Comparison of ENCODE assay signal across 8 cellular contexts in genomic region chr15:64825081-64825430, GRCh38. TPM values are rescaled to one million over a fixed set of nuclear protein-coding genes. Genes with fewer than 3 reads are reported as not detected.
DNase-seq lines count a peak whose midpoint lies in the region; ATAC-seq and TF ChIP-seq lines count a peak whose summit lies in the region.

No MANE protein-coding gene starts in this region.

- H3K4me2 ChIP-seq in DND-41 (ENCODE audit: insufficient read depth, low read length): peak overlapping the region; percentile 96

- TF ChIP-seq CTCF in DND-41 (IDR thresholded peaks at IDR 0.05; ENCODE audit: borderline replicate concordance, extremely low read depth, low read length, poor library complexity, severe bottlenecking) (no peak), left lung (IDR thresholded peaks at IDR 0.05) (no peak), type B pancreatic cell (conservative IDR thresholded peaks at IDR 0.05) (no peak)

- H3K27me3 ChIP-seq in DND-41 (ENCODE audit: insufficient read depth, low read length, poor library complexity): no peaks in the 10 kb centered on the region
- H3K27me3 ChIP-seq in left lung: peaks cover 0 to 17% of the 10 kb centered on the region in 2 donors

- H3K79me2 ChIP-seq in DND-41 (ENCODE audit: insufficient read depth, low read length): peaks cover 10% of the 10 kb centered on the region

- H3K9me3 Mint-ChIP-seq in activated naive CD8-positive, alpha-beta T cell treated with anti-CD3 and anti-CD28 coated beads, Interleukin-2, amount 50 U/mL, for 24 hours: no peaks in the 10 kb centered on the region
- H3K9me3 Mint-ChIP-seq in type B pancreatic cell: no peaks in the 10 kb centered on the region

- no peaks in the 10 kb centered on the region for H3K9me3 ChIP-seq in DND-41 (ENCODE audit: insufficient read depth, low read length, severe bottlenecking)
- H3K9me3 ChIP-seq in left lung: no peaks in the 10 kb centered on the region

- ATAC-seq in DND-41 (ENCODE audit: insufficient read depth, low read depth) (peak; percentile 15; the same call in 2 of the 3 replicates), HG03159 (IDR thresholded peaks at IDR 0.05; ENCODE audit: unreplicated experiment) (peak; percentile 6), left lung (peak; percentile 2)
- ATAC-seq in activated naive CD8-positive, alpha-beta T cell treated with anti-CD3 and anti-CD28 coated beads, Interleukin-2, amount 50 U/mL, for 24 hours: peak; percentile 5

- H3K27me3 Mint-ChIP-seq in activated naive CD8-positive, alpha-beta T cell treated with anti-CD3 and anti-CD28 coated beads, Interleukin-2, amount 50 U/mL, for 24 hours: peaks cover 14% of the 10 kb centered on the region
- H3K27me3 Mint-ChIP-seq in type B pancreatic cell: peaks cover 16% of the 10 kb centered on the region

- H3K9ac ChIP-seq in DND-41 (ENCODE audit: low read depth, low read length): peak overlapping the region; percentile 73

- peak overlapping the region; percentile 39 to 80 for H3K4me3 ChIP-seq in DND-41 (ENCODE audit: low read depth in 1 of 2, low read length in 2 of 2)
- peak overlapping the region; percentile 27 to 44 for H3K4me3 ChIP-seq in left lung

- H3K27ac ChIP-seq in DND-41 (ENCODE audit: low read length) (peak overlapping the region; percentile 75), left lung (no peak overlapping the region)

- DNase-seq in DND-41: no peak
- no peak for DNase-seq in activated naive CD8-positive, alpha-beta T cell treated with anti-CD3 and anti-CD28 coated beads, Interleukin-2, amount 50 U/mL, for 24 hours
- no peak for DNase-seq in left lung
- no peak for DNase-seq in type B pancreatic cell (ENCODE audit: extremely low spot score, unreplicated experiment)
- DNase-seq in SW 1271 (lab: John Stamatoyannopoulos, UW): no peak
- no peak for DNase-seq in inferior parietal cortex (ENCODE audit: extremely low spot score)
- DNase-seq in NCI-H510A treated with DMSO at 0.1 percent for 48 hours (lab: John Stamatoyannopoulos, UW): no peak

- H3K4me3 Mint-ChIP-seq in activated naive CD8-positive, alpha-beta T cell treated with anti-CD3 and anti-CD28 coated beads, Interleukin-2, amount 50 U/mL, for 24 hours: peak overlapping the region; percentile 90
- peak overlapping the region; percentile 94 for H3K4me3 Mint-ChIP-seq in type B pancreatic cell

- H4K20me1 ChIP-seq in DND-41 (ENCODE audit: insufficient read depth, low read length): no peaks in the 10 kb centered on the region; the same call in 1 of the 2 replicates

- intact Hi-C loops in left lung (cut with DNase I): no loop called here

- peaks cover 16% of the 10 kb centered on the region for H3K36me3 ChIP-seq in DND-41 (ENCODE audit: insufficient read depth, low read length)
- H3K36me3 ChIP-seq in left lung: peaks cover 0 to 6% of the 10 kb centered on the region in 2 donors

- peaks cover 15% of the 10 kb centered on the region for H3K36me3 Mint-ChIP-seq in activated naive CD8-positive, alpha-beta T cell treated with anti-CD3 and anti-CD28 coated beads, Interleukin-2, amount 50 U/mL, for 24 hours (ENCODE audit: low read depth)
- H3K36me3 Mint-ChIP-seq in type B pancreatic cell: no peaks in the 10 kb centered on the region

- peaks cover 28% of the 10 kb centered on the region for H3K4me1 ChIP-seq in DND-41 (ENCODE audit: insufficient read depth, low read length)
- H3K4me1 ChIP-seq in left lung: peaks cover 15 to 31% of the 10 kb centered on the region in 2 donors

- H3K27ac Mint-ChIP-seq in activated naive CD8-positive, alpha-beta T cell treated with anti-CD3 and anti-CD28 coated beads, Interleukin-2, amount 50 U/mL, for 24 hours: peak overlapping the region; percentile 88
- H3K27ac Mint-ChIP-seq in type B pancreatic cell: peak overlapping the region; percentile 89

- H2AFZ ChIP-seq in DND-41 (ENCODE audit: low read depth, low read length): peak overlapping the region; percentile 96

- peaks cover 28% of the 10 kb centered on the region for H3K4me1 Mint-ChIP-seq in activated naive CD8-positive, alpha-beta T cell treated with anti-CD3 and anti-CD28 coated beads, Interleukin-2, amount 50 U/mL, for 24 hours
- peaks cover 8% of the 10 kb centered on the region for H3K4me1 Mint-ChIP-seq in type B pancreatic cell (ENCODE audit: unreplicated experiment)

RNA-seq across cellular contexts. Expression of gene PIF1, which starts 0.4 kb away (rescaled TPM):
- total RNA-seq in left lung (1 to 10 TPM; 1.6 to 2.7 TPM), type B pancreatic cell (ENCODE audit: low replicate concordance) (8.0 and 30.5 TPM in 2 replicates)

RNA-seq across cellular contexts. Expression of gene PLEKHO2, which starts 16.7 kb away (rescaled TPM):
- total RNA-seq in left lung (10 to 100 TPM; 34.5 to 91.8 TPM), type B pancreatic cell (ENCODE audit: low replicate concordance) (10.1 and 11.2 TPM in 2 replicates)

RNA-seq across cellular contexts. Expression of gene RBPMS2, which starts 49.7 kb away (rescaled TPM):
- total RNA-seq in left lung (1 to 10 TPM; 3.7 to 4.7 TPM), type B pancreatic cell (ENCODE audit: low replicate concordance) (6.4 and 19.7 TPM in 2 replicates)
